ENCODE assay signal across 8 cellular contexts in the genomic region with DNA sequence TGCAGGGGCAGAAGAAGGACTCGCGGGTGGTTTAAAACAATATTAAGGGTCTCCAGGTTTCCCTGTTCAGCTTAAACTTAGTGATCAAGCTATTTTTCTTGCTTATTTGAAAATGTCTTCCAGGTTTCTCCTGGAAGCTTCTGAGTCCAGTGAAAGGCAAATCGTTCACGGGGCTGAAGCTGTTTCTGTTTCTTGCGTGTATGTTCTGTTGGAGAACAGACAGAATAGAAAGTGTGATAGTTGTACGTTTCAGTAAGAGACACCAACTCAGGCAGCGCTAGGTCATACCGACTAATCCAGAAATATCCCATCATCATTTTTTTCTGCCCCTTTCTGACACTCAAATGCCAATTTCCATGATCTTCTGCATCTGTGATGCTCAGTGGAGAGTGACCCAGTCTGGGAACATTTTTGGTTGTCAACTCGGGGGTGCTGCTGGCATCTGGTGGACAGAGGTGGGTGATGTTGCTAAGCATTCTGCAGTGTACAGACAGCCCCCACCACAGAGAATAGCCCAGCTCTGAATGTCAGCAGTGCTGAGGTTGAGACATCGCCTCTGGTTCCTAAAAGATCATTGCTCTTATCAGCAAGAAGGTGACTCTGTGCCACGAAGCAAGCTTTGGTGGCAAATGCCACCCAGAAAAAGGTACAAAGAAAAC. TPM values are rescaled to one million over a fixed set of nuclear protein-coding genes. Genes with fewer than 3 reads are reported as not detected.
DNase-seq lines count a peak whose midpoint lies in the region; ATAC-seq and TF ChIP-seq lines count a peak whose summit lies in the region.

No MANE protein-coding gene starts in this region.

- H3K9me3 ChIP-seq in suprapubic skin = no peaks in the 10 kb centered on the region

- CTCF ChIA-PET in activated CD8-positive, alpha-beta T cell treated with anti-CD3 and anti-CD28 coated beads for 36 hours (lab: Charles Lee) = interaction anchor here (0.7 to 2.5 kb wide), 14 partner anchors 10 to 144 kb away, joined by 3 to 19 read pairs (median 4); a partner anchor contains a TSS

- H3K27me3 Mint-ChIP-seq in activated CD8-positive, alpha-beta T cell treated with anti-CD3 and anti-CD28 coated beads for 36 hours = peaks cover 15% of the 10 kb centered on the region

- peaks cover 44% of the 10 kb centered on the region for H3K4me1 ChIP-seq in suprapubic skin

- POLR2A ChIA-PET in activated CD8-positive, alpha-beta T cell treated with anti-CD3 and anti-CD28 coated beads for 36 hours (lab: Charles Lee) = interaction anchor here (0.9 to 4.4 kb wide), 14 partner anchors 10 to 328 kb away, joined by 3 to 26 read pairs (median 4); a partner anchor contains a TSS

- H3K4me3 ChIP-seq in fibroblast of the aortic adventitia (ENCODE audit: low read depth, low read length) (no peak overlapping the region), suprapubic skin (peak overlapping the region; percentile 74)

- peak overlapping the region; percentile 89 for H3K27ac ChIP-seq in suprapubic skin

- peak; percentile 9 for TF ChIP-seq CTCF in activated CD8-positive, alpha-beta T cell treated with anti-CD3 and anti-CD28 coated beads for 36 hours (IDR thresholded peaks at IDR 0.05)
- TF ChIP-seq CTCF in fibroblast of the aortic adventitia (IDR thresholded peaks at IDR 0.05; ENCODE audit: insufficient read depth, low read length) (no peak), suprapubic skin (IDR thresholded peaks at IDR 0.05) (no peak)

- no peaks in the 10 kb centered on the region for H3K36me3 Mint-ChIP-seq in activated CD8-positive, alpha-beta T cell treated with anti-CD3 and anti-CD28 coated beads for 36 hours (ENCODE audit: low read depth)

- peaks cover 55% of the 10 kb centered on the region for H3K4me1 Mint-ChIP-seq in activated CD8-positive, alpha-beta T cell treated with anti-CD3 and anti-CD28 coated beads for 36 hours (ENCODE audit: low read depth)

- 51% methylated on average over 11 of the region's 11 CpGs for WGBS in suprapubic skin

- no peak for TF ChIP-seq POLR2A in suprapubic skin (IDR thresholded peaks at IDR 0.05)

- no peaks in the 10 kb centered on the region for H3K9me3 Mint-ChIP-seq in activated CD8-positive, alpha-beta T cell treated with anti-CD3 and anti-CD28 coated beads for 36 hours

- peak; percentile 29 for DNase-seq in activated CD4-positive, alpha-beta T cell treated with anti-CD3 and anti-CD28 coated beads for 1 hour
- DNase-seq in activated CD4-positive, alpha-beta T cell treated with anti-CD3 and anti-CD28 coated beads, Interleukin-2, amount 50 U/mL, for 48 hours = no peak
- DNase-seq in activated CD8-positive, alpha-beta T cell treated with anti-CD3 and anti-CD28 coated beads for 36 hours = peak; percentile 51
- peak; percentile 59 for DNase-seq in fibroblast of the aortic adventitia (ENCODE audit: low read depth)
- DNase-seq in suprapubic skin (ENCODE audit: low spot score in 2 of 2) = peak in 1 of 2 donors; percentile 72
- no peak for DNase-seq in NCI-H524 (lab: John Stamatoyannopoulos, UW)
- DNase-seq in DMS153 treated with DMSO at 0.1 percent for 48 hours (lab: John Stamatoyannopoulos, UW; ENCODE audit: unreplicated experiment) = no peak

- TF ChIP-seq EP300 in suprapubic skin (IDR thresholded peaks at IDR 0.05) = no peak

- H3K4me3 Mint-ChIP-seq in activated CD8-positive, alpha-beta T cell treated with anti-CD3 and anti-CD28 coated beads for 36 hours = peak overlapping the region; percentile 26

- no peaks in the 10 kb centered on the region for H3K27me3 ChIP-seq in suprapubic skin

- intact Hi-C loops in activated CD8-positive, alpha-beta T cell treated with anti-CD3 and anti-CD28 coated beads for 36 hours (cut with micrococcal nuclease) = loop anchor here (2.0 kb wide), 2 partner anchors 14 to 38 kb away; no protein-coding TSS in a partner anchor

- peaks cover 23% of the 10 kb centered on the region for H3K36me3 ChIP-seq in suprapubic skin

- ATAC-seq in activated CD8-positive, alpha-beta T cell treated with anti-CD3 and anti-CD28 coated beads for 36 hours = peak; percentile 4
- no peak for ATAC-seq in GM21515 (IDR thresholded peaks at IDR 0.05; ENCODE audit: unreplicated experiment)

- peak overlapping the region; percentile 25 for H3K27ac Mint-ChIP-seq in activated CD8-positive, alpha-beta T cell treated with anti-CD3 and anti-CD28 coated beads for 36 hours

RNA-seq across cellular contexts. Expression of a gene that starts 4.3 kb away (rescaled TPM):
- 1 to 10 TPM in 1 of 2 experiments, under 1 TPM in 1; 0.94 to 1.0 TPM for total RNA-seq in activated CD8-positive, alpha-beta T cell treated with anti-CD3 and anti-CD28 coated beads for 36 hours
- total RNA-seq in fibroblast of the aortic adventitia (ENCODE audit: low replicate concordance) (2.2 and 5.7 TPM in 2 replicates), suprapubic skin (10 to 100 TPM; 27.0 to 41.1 (median 36.9) TPM)

Comparison
In these comparisons a context has a peak if more than half of its experiments do, and no peak if none do; other contexts are left out.
1. DNase-seq: peak in activated CD4-positive, alpha-beta T cell treated with anti-CD3 and anti-CD28 coated beads for 1 hour (single experiment), activated CD8-positive, alpha-beta T cell treated with anti-CD3 and anti-CD28 coated beads for 36 hours (single experiment) and fibroblast of the aortic adventitia (single experiment); none in activated CD4-positive, alpha-beta T cell treated with anti-CD3 and anti-CD28 coated beads, Interleukin-2, amount 50 U/mL, for 48 hours (0 of 2), NCI-H524 (0 of 2) and DMS153 treated with DMSO at 0.1 percent for 48 hours (single experiment).